17 cellular contexts compared by ENCODE assay signal in the genomic region with DNA sequence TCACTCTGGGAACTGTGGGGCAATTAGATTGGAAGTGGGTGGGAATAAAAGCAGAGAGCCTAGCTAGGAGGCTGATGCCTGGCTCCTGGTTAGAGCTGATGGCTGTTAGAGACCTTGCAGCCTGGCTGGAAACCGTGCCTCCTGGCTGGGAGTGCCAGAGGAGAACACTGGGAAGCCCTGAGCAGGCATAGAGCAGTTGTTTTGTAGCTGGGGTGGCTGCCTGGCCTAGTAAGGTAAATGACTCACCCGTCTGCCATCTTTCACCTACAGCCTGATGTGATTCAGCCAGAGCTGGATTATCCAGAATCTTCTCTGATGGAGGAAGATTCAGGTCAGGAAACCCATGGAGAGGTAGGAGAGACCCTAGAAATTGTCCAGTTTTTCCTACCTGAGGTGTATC. TPM values are rescaled to one million over a fixed set of nuclear protein-coding genes. Genes with fewer than 3 reads are reported as not detected.
DNase-seq lines count a peak whose midpoint lies in the region; ATAC-seq, FAIRE-seq and TF ChIP-seq lines count a peak whose summit lies in the region.
"Had no signal": no experiment of that assay in that cellular context is flagged by ENCODE, and none has a peak within 500 bp of the region (broad histone marks: within the 10 kb centered on the region; RNA-seq: fewer than 3 reads in every experiment).

No MANE protein-coding gene starts in this region.

- in situ Hi-C loops in HepG2 (cut with HindIII; ENCODE audit: extremely low pct_ligation_motif_present, low pct_unique_long_range_greater_than_20kb) = no loop called here

- TF ChIP-seq RAD21 in HepG2 (CRISPR knock-in tag; IDR thresholded peaks at IDR 0.05) = no peak

- H3K4me1 ChIP-seq in HepG2 (ENCODE audit: insufficient read depth, low read length) = peaks cover 57% of the 10 kb centered on the region

- no CpG with 5 or more reads among the region's 2 CpGs for WGBS in HepG2 (ENCODE audit: low lambda C conversion rate)

- H4K20me1 ChIP-seq in HepG2 (ENCODE audit: insufficient read depth, low read length) = no peaks in the 10 kb centered on the region

- H2AFZ ChIP-seq in HepG2 (ENCODE audit: low read length) = no peak overlapping the region

- no peak overlapping the region for H3K9ac ChIP-seq in HepG2 (ENCODE audit: insufficient read depth, low read depth, low read length)
- H3K9ac ChIP-seq: BLaER1, KMS-11 had no signal

- DNase-seq in AG08395 (ENCODE audit: low spot score) = peak; percentile 20
- peak; percentile 25 for DNase-seq in LoVo (ENCODE audit: low spot score)
- peak; percentile 44 for DNase-seq in choroid plexus epithelial cell (ENCODE audit: low read depth)
- no peak for DNase-seq in HepG2 (ENCODE audit: low spot score)
- DNase-seq in HEK293T (ENCODE audit: extremely low spot score) = no peak
- DNase-seq in cortex of kidney (lab: John Stamatoyannopoulos, UW) = no peak
- DNase-seq in retina = no peak
- DNase-seq: activated B cell treated with CpG ODN at 0.5 μM for 24 hours; activated T-cell treated with anti-CD3 and anti-CD28 coated beads, Interleukin-2, amount 50 U/mL, for 48 hours; foreskin melanocyte; lower lobe of right lung; posterior cingulate gyrus; SJCRH30; thyroid gland had no signal

- POLR2A ChIA-PET in HepG2 (lab: Yijun Ruan, JAX) = no interaction called here
- POLR2A ChIA-PET in HEK293T (lab: Yijun Ruan, JAX) = interaction anchor here (0.6 kb wide), 1 partner anchor 13 kb away, joined by 3 read pairs; no protein-coding TSS in a partner anchor

- no peak for TF ChIP-seq POLR2A in HepG2 (IDR thresholded peaks at IDR 0.05; ENCODE audit: insufficient read depth in 1 of 2, low read depth in 2 of 2, low read length in 2 of 2)

- no peak overlapping the region for H3K4me2 ChIP-seq in HepG2 (ENCODE audit: low read depth, low read length)
- H3K4me2 ChIP-seq: BLaER1, KMS-11 had no signal

- CTCF ChIA-PET in HepG2 (lab: Yijun Ruan, JAX; ENCODE audit: low intra/inter-chr PET ratio, low total read pairs) (no interaction called here), HEK293T (lab: Yijun Ruan, JAX) (interaction anchor here (0.8 to 1.8 kb wide), 4 partner anchors 55 to 317 kb away, joined by 3 to 4 read pairs (median 4); no protein-coding TSS in a partner anchor)

- no peak for FAIRE-seq in HepG2 (lab: Jason Lieb, UNC)

- intact Hi-C loops in HepG2 (cut with micrococcal nuclease; ENCODE audit: unreplicated experiment) = no loop called here

- BruUV-seq in HepG2 (replicated peaks; lab: Mats Ljungman, UMichigan) = no TSS peak

- no peak for TF ChIP-seq CTCF in choroid plexus epithelial cell (conservative IDR thresholded peaks at IDR 0.05; ENCODE audit: low read depth, low read length)
- TF ChIP-seq CTCF in HepG2 (CRISPR knock-in tag; IDR thresholded peaks at IDR 0.05) = no peak

- H3K27me3 ChIP-seq in HepG2 (ENCODE audit: control insufficient read depth in 1 of 2, insufficient read depth in 2 of 2, low read length in 2 of 2) = no peaks in the 10 kb centered on the region; a peak in 1 of 5 replicates
- H3K27me3 ChIP-seq: BLaER1, SJCRH30, thyroid gland had no signal

- H3K4me3 ChIP-seq in choroid plexus epithelial cell (ENCODE audit: low read depth, low read length) (no peak overlapping the region), HepG2 (replicated peaks in 1 of 3; ENCODE audit: insufficient read depth in 1 of 3, low read depth in 2 of 3, low read length in 3 of 3) (no peak overlapping the region)
- H3K4me3 ChIP-seq: BLaER1, lower lobe of right lung, SJCRH30, thyroid gland had no signal

- TF ChIP-seq EP300 in HepG2 (IDR thresholded peaks at IDR 0.05; ENCODE audit: low read depth in 2 of 2, low read length in 2 of 2) = no peak
- no peak for TF ChIP-seq EP300 in HepG2 (CRISPR knock-in tag; IDR thresholded peaks at IDR 0.05; ENCODE audit: borderline replicate concordance)

- peaks cover 6% of the 10 kb centered on the region for H3K79me2 ChIP-seq in HepG2 (ENCODE audit: insufficient read depth, low read length)

- ATAC-seq in HepG2 = peak; percentile 12; the same call in 1 of the 3 replicates
- ATAC-seq in HG02973 (IDR thresholded peaks at IDR 0.05; ENCODE audit: unreplicated experiment) = no peak
- ATAC-seq: lower lobe of right lung had no signal

- H3K9me3 ChIP-seq in HepG2 (ENCODE audit: low read length) = no peaks in the 10 kb centered on the region
- H3K9me3 ChIP-seq: BLaER1, lower lobe of right lung, SJCRH30, thyroid gland had no signal

- no peaks in the 10 kb centered on the region; a peak in 1 of 5 replicates for H3K36me3 ChIP-seq in HepG2 (replicated peaks in 1 of 2; ENCODE audit: control insufficient read depth in 1 of 2, insufficient read depth in 2 of 2, low read length in 2 of 2)

- H3K27ac ChIP-seq in HepG2 (ENCODE audit: extremely low read length, insufficient read depth, low read length) = no peak overlapping the region
- H3K27ac ChIP-seq: BLaER1, KMS-11, lower lobe of right lung, SJCRH30, thyroid gland had no signal

RNA-seq across cellular contexts. Expression of a gene that starts 6.1 kb away (rescaled TPM):
- total RNA-seq in HepG2 (2016; rRNA removed; fragmentation: Illumina TruSeq; extraction: Trizol) = 225 and 309 TPM in 2 replicates
- 89.2 and 115 TPM in 2 replicates for total RNA-seq in HepG2 (2016; cell fraction: cytosol; rRNA removed; fragmentation: Illumina TruSeq; extraction: Trizol; ENCODE audit: low read depth)
- total RNA-seq in HepG2 (2016; cell fraction: insoluble cytoplasmic fraction; rRNA removed; fragmentation: Illumina TruSeq; extraction: Trizol) = 226 and 327 TPM in 2 replicates
- total RNA-seq in HepG2 (2016; cell fraction: membrane; rRNA removed; fragmentation: Illumina TruSeq; extraction: Trizol) = 166 and 174 TPM in 2 replicates
- total RNA-seq in HepG2 (2016; cell fraction: nucleus; rRNA removed; fragmentation: Illumina TruSeq; extraction: Trizol) = 63.2 and 78.3 TPM in 2 replicates
- 203 and 232 TPM in 2 replicates for polyA plus RNA-seq in HepG2 (2011; rRNA removed)
- polyA plus RNA-seq in HepG2 (2011; cell fraction: cytosol; rRNA removed) = 210 and 287 TPM in 2 replicates
- 54.5 and 66.4 TPM in 2 replicates for polyA plus RNA-seq in HepG2 (2011; cell fraction: nucleus; rRNA removed)
- polyA plus RNA-seq in HepG2 (2012) = 157 and 173 TPM in 2 replicates
- 119 and 141 TPM in 2 replicates for polyA plus RNA-seq in HepG2 (2016; cell fraction: cytosol; fragmentation: Illumina TruSeq; extraction: Trizol; ENCODE audit: low read depth)
- 316 and 360 TPM in 2 replicates for polyA plus RNA-seq in HepG2 (2016; cell fraction: insoluble cytoplasmic fraction; fragmentation: Illumina TruSeq; extraction: Trizol; ENCODE audit: low read depth)
- polyA plus RNA-seq in HepG2 (2016; cell fraction: membrane; fragmentation: Illumina TruSeq; extraction: Trizol; ENCODE audit: low read depth) = 156 and 169 TPM in 2 replicates
- polyA plus RNA-seq in HepG2 (2016; cell fraction: nucleus; fragmentation: Illumina TruSeq; extraction: Trizol; ENCODE audit: insufficient read depth, low read depth) = 145 and 146 TPM in 2 replicates
- polyA minus RNA-seq in HepG2 (2011; rRNA and poly(A)+ RNA removed; ENCODE audit: low replicate concordance) = 174 and 191 TPM in 2 replicates
- polyA minus RNA-seq in HepG2 (2011; cell fraction: cytosol; rRNA and poly(A)+ RNA removed) = 62.8 and 71.2 TPM in 2 replicates
- 35.6 and 37.2 TPM in 2 replicates for polyA minus RNA-seq in HepG2 (2011; cell fraction: nucleus; rRNA and poly(A)+ RNA removed)

RNA-seq across cellular contexts. Expression of a gene that starts 6.4 kb away (rescaled TPM):
- 27.8 and 34.7 TPM in 2 replicates for total RNA-seq in HepG2 (2016; rRNA removed; fragmentation: Illumina TruSeq; extraction: Trizol)
- 11.5 and 12.9 TPM in 2 replicates for total RNA-seq in HepG2 (2016; cell fraction: cytosol; rRNA removed; fragmentation: Illumina TruSeq; extraction: Trizol; ENCODE audit: low read depth)
- total RNA-seq in HepG2 (2016; cell fraction: insoluble cytoplasmic fraction; rRNA removed; fragmentation: Illumina TruSeq; extraction: Trizol) = 26.3 and 38.9 TPM in 2 replicates
- total RNA-seq in HepG2 (2016; cell fraction: membrane; rRNA removed; fragmentation: Illumina TruSeq; extraction: Trizol) = 9.5 and 12.3 TPM in 2 replicates
- total RNA-seq in HepG2 (2016; cell fraction: nucleus; rRNA removed; fragmentation: Illumina TruSeq; extraction: Trizol) = 9.1 and 10.6 TPM in 2 replicates
- 20.7 and 23.3 TPM in 2 replicates for polyA plus RNA-seq in HepG2 (2011; rRNA removed)
- polyA plus RNA-seq in HepG2 (2011; cell fraction: cytosol; rRNA removed) = 17.4 and 24.4 TPM in 2 replicates
- 14.3 and 16.6 TPM in 2 replicates for polyA plus RNA-seq in HepG2 (2011; cell fraction: nucleus; rRNA removed)
- 11.6 and 14.1 TPM in 2 replicates for polyA plus RNA-seq in HepG2 (2012)
- polyA plus RNA-seq in HepG2 (2016; cell fraction: cytosol; fragmentation: Illumina TruSeq; extraction: Trizol; ENCODE audit: low read depth) = 9.4 and 11.6 TPM in 2 replicates
- polyA plus RNA-seq in HepG2 (2016; cell fraction: insoluble cytoplasmic fraction; fragmentation: Illumina TruSeq; extraction: Trizol; ENCODE audit: low read depth) = 32.3 and 35.6 TPM in 2 replicates
- polyA plus RNA-seq in HepG2 (2016; cell fraction: membrane; fragmentation: Illumina TruSeq; extraction: Trizol; ENCODE audit: low read depth) = 8.4 and 9.8 TPM in 2 replicates
- 15.3 and 17.8 TPM in 2 replicates for polyA plus RNA-seq in HepG2 (2016; cell fraction: nucleus; fragmentation: Illumina TruSeq; extraction: Trizol; ENCODE audit: insufficient read depth, low read depth)
- 4.4 and 7.5 TPM in 2 replicates for polyA minus RNA-seq in HepG2 (2011; rRNA and poly(A)+ RNA removed; ENCODE audit: low replicate concordance)
- polyA minus RNA-seq in HepG2 (2011; cell fraction: cytosol; rRNA and poly(A)+ RNA removed) = 4.7 and 6.3 TPM in 2 replicates
- polyA minus RNA-seq in HepG2 (2011; cell fraction: nucleus; rRNA and poly(A)+ RNA removed) = 2.8 and 4.1 TPM in 2 replicates

RNA-seq across cellular contexts. Expression of a gene that starts 53.4 kb away (rescaled TPM):
- total RNA-seq in HepG2 (2016; rRNA removed; fragmentation: Illumina TruSeq; extraction: Trizol) = not detected in 2 replicates
- not detected in 2 replicates for total RNA-seq in HepG2 (2016; cell fraction: cytosol; rRNA removed; fragmentation: Illumina TruSeq; extraction: Trizol; ENCODE audit: low read depth)
- not detected in 2 replicates for total RNA-seq in HepG2 (2016; cell fraction: insoluble cytoplasmic fraction; rRNA removed; fragmentation: Illumina TruSeq; extraction: Trizol)
- total RNA-seq in HepG2 (2016; cell fraction: membrane; rRNA removed; fragmentation: Illumina TruSeq; extraction: Trizol) = not detected in 2 replicates
- total RNA-seq in HepG2 (2016; cell fraction: nucleus; rRNA removed; fragmentation: Illumina TruSeq; extraction: Trizol) = not detected in 2 replicates
- polyA plus RNA-seq in HepG2 (2011; rRNA removed) = 0.08 TPM in 1 of 2 replicates, not detected in the other
- 0.01 TPM in 1 of 2 replicates, not detected in the other for polyA plus RNA-seq in HepG2 (2011; cell fraction: cytosol; rRNA removed)
- 0.11 and 0.12 TPM in 2 replicates for polyA plus RNA-seq in HepG2 (2011; cell fraction: nucleus; rRNA removed)
- 0.05 TPM in 2 replicates for polyA plus RNA-seq in HepG2 (2012)
- not detected in 2 replicates for polyA plus RNA-seq in HepG2 (2016; cell fraction: cytosol; fragmentation: Illumina TruSeq; extraction: Trizol; ENCODE audit: low read depth)
- polyA plus RNA-seq in HepG2 (2016; cell fraction: insoluble cytoplasmic fraction; fragmentation: Illumina TruSeq; extraction: Trizol; ENCODE audit: low read depth) = not detected in 2 replicates
- polyA plus RNA-seq in HepG2 (2016; cell fraction: membrane; fragmentation: Illumina TruSeq; extraction: Trizol; ENCODE audit: low read depth) = not detected in 2 replicates
- polyA plus RNA-seq in HepG2 (2016; cell fraction: nucleus; fragmentation: Illumina TruSeq; extraction: Trizol; ENCODE audit: insufficient read depth, low read depth) = not detected in 2 replicates
- polyA minus RNA-seq in HepG2 (2011; rRNA and poly(A)+ RNA removed; ENCODE audit: low replicate concordance) = not detected in 2 replicates
- polyA minus RNA-seq in HepG2 (2011; cell fraction: cytosol; rRNA and poly(A)+ RNA removed) = not detected in 2 replicates
- not detected in 2 replicates for polyA minus RNA-seq in HepG2 (2011; cell fraction: nucleus; rRNA and poly(A)+ RNA removed)
- total RNA-seq: lower lobe of right lung had no signal

Comparison
In these comparisons a context has a peak if more than half of its experiments do, and no peak if none do; other contexts are left out.
1. DNase-seq: peak in AG08395 (single experiment), LoVo (single experiment) and choroid plexus epithelial cell (single experiment); none in HepG2 (single experiment), HEK293T (single experiment), cortex of kidney (single experiment) and retina (single experiment).